ENCODE assay signal across 8 cellular contexts in the genomic region with DNA sequence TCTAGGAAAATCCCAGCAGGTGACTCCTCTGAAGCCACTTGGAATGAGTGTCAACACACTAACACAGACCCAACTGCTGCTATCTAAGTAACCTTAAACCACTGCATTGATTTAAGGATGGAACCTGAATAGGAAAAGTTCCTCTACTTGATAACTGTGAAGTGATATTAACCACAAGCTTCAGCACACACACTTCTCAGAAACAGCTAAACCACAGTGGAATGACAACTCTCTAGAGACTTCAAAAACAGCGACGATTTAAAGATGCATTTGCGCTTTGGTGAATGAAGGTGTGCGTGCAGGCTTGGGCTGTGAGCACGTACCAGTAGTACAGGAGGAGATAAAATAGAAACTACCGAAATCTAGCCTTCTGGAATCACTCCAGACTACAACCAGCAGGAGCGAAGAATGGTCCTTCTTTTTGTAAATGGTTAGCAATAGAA.
DNase-seq lines count a peak whose midpoint lies in the region; ATAC-seq, FAIRE-seq and TF ChIP-seq lines count a peak whose summit lies in the region.

No MANE protein-coding gene starts in this region.

- TF ChIP-seq POLR2A in Raji (IDR thresholded peaks at IDR 0.05; ENCODE audit: insufficient read depth, low read depth, low read length) = peak; percentile 44; the same call in 1 of the 2 replicates

- peak overlapping the region; percentile 95 for H3K4me2 ChIP-seq in keratinocyte (ENCODE audit: control insufficient read depth, extremely low read depth, insufficient read depth, low read depth, low read length)

- peak; percentile 64 for FAIRE-seq in keratinocyte (lab: Jason Lieb, UNC)

- no peaks in the 10 kb centered on the region for H4K20me1 ChIP-seq in keratinocyte (ENCODE audit: control insufficient read depth, extremely low read depth, insufficient read depth, low read length)

- H3K4me1 Mint-ChIP-seq in HFFc6 (ENCODE audit: low read depth) = peaks cover 19% of the 10 kb centered on the region
- H3K4me1 Mint-ChIP-seq in activated naive CD8-positive, alpha-beta T cell treated with anti-CD3 and anti-CD28 coated beads, Interleukin-2, amount 50 U/mL, for 24 hours = peaks cover 48% of the 10 kb centered on the region

- peaks cover 0 to 2% of the 10 kb centered on the region in 2 experiments for H3K36me3 ChIP-seq in keratinocyte (ENCODE audit: control insufficient read depth in 2 of 2, extremely low read depth in 1 of 2, insufficient read depth in 2 of 2, low read length in 2 of 2)

- H3K9me3 ChIP-seq in keratinocyte (ENCODE audit: control insufficient read depth, low read depth, low read length) = no peaks in the 10 kb centered on the region

- H2AFZ ChIP-seq in keratinocyte (ENCODE audit: control insufficient read depth, low read length) = no peak overlapping the region

- DNase-seq in Daoy (ENCODE audit: low read depth) (peak; percentile 21), HFFc6 (peak; percentile 22), keratinocyte (ENCODE audit: low read depth, low spot score) (no peak), NCI-H1417 treated with DMSO at 0.1 percent for 48 hours (lab: John Stamatoyannopoulos, UW) (no peak)
- peak; percentile 42 for DNase-seq in activated naive CD8-positive, alpha-beta T cell treated with anti-CD3 and anti-CD28 coated beads, Interleukin-2, amount 50 U/mL, for 24 hours
- DNase-seq in stimulated activated CD4-positive, alpha-beta T cell treated with anti-CD3 and anti-CD28 coated beads, Interleukin-4, amount 100 ng/mL, for 1 hour = peak; percentile 50

- peak overlapping the region; percentile 79 for H3K9ac ChIP-seq in keratinocyte (ENCODE audit: control insufficient read depth, extremely low read depth, insufficient read depth, low read length)

- H3K36me3 Mint-ChIP-seq in HFFc6 (ENCODE audit: low read depth) = no peaks in the 10 kb centered on the region
- peaks cover 21% of the 10 kb centered on the region for H3K36me3 Mint-ChIP-seq in activated naive CD8-positive, alpha-beta T cell treated with anti-CD3 and anti-CD28 coated beads, Interleukin-2, amount 50 U/mL, for 24 hours (ENCODE audit: low read depth)

- ATAC-seq in activated naive CD8-positive, alpha-beta T cell treated with anti-CD3 and anti-CD28 coated beads, Interleukin-2, amount 50 U/mL, for 24 hours = peak; percentile 55
- no peak for ATAC-seq in GM18868 (IDR thresholded peaks at IDR 0.05; ENCODE audit: unreplicated experiment)

- no peaks in the 10 kb centered on the region for H3K9me1 ChIP-seq in keratinocyte (ENCODE audit: control insufficient read depth, extremely low read depth, insufficient read depth, low read length)

- H3K27ac ChIP-seq in keratinocyte (ENCODE audit: control insufficient read depth, insufficient read depth, low read length) = peak overlapping the region; percentile 68

- peaks cover 4% of the 10 kb centered on the region for H3K79me2 ChIP-seq in keratinocyte (ENCODE audit: control insufficient read depth, insufficient read depth, low read length)

- H3K27ac Mint-ChIP-seq in HFFc6 = peak overlapping the region; percentile 84
- H3K27ac Mint-ChIP-seq in activated naive CD8-positive, alpha-beta T cell treated with anti-CD3 and anti-CD28 coated beads, Interleukin-2, amount 50 U/mL, for 24 hours = peak overlapping the region; percentile 92

- no peaks in the 10 kb centered on the region for H3K9me3 Mint-ChIP-seq in HFFc6
- H3K9me3 Mint-ChIP-seq in activated naive CD8-positive, alpha-beta T cell treated with anti-CD3 and anti-CD28 coated beads, Interleukin-2, amount 50 U/mL, for 24 hours = no peaks in the 10 kb centered on the region

- H3K4me3 ChIP-seq in keratinocyte (ENCODE audit: control insufficient read depth in 2 of 3, extremely low read depth in 1 of 3, insufficient read depth in 2 of 3, low read depth in 1 of 3, low read length in 3 of 3) = peak overlapping the region; percentile 55 to 80 (median 70)

- H3K4me1 ChIP-seq in keratinocyte (ENCODE audit: control insufficient read depth, extremely low read depth, insufficient read depth, low read length) = peaks cover 8% of the 10 kb centered on the region

- dilution Hi-C loops in keratinocyte (cut with MboI; ENCODE audit: extremely low pct_ligation_motif_present, low sequenced_read_pairs) = no loop called here

- no peak for TF ChIP-seq CTCF in HFFc6 (IDR thresholded peaks at IDR 0.05)
- TF ChIP-seq CTCF in keratinocyte (optimal IDR thresholded peaks at IDR 0.05 in 1 of 3, IDR thresholded peaks at IDR 0.05 in 1 of 3, conservative IDR thresholded peaks at IDR 0.05 in 1 of 3; ENCODE audit: extremely low read depth in 1 of 3, insufficient read depth in 2 of 3, low read length in 3 of 3) = no peak

- H3K4me3 Mint-ChIP-seq in HFFc6 = peak overlapping the region; percentile 95
- peak overlapping the region; percentile 88 for H3K4me3 Mint-ChIP-seq in activated naive CD8-positive, alpha-beta T cell treated with anti-CD3 and anti-CD28 coated beads, Interleukin-2, amount 50 U/mL, for 24 hours

- no peaks in the 10 kb centered on the region for H3K27me3 Mint-ChIP-seq in HFFc6 (ENCODE audit: insufficient read depth)
- H3K27me3 Mint-ChIP-seq in activated naive CD8-positive, alpha-beta T cell treated with anti-CD3 and anti-CD28 coated beads, Interleukin-2, amount 50 U/mL, for 24 hours = no peaks in the 10 kb centered on the region

- no peaks in the 10 kb centered on the region for H3K27me3 ChIP-seq in keratinocyte (ENCODE audit: control insufficient read depth, extremely low read depth, insufficient read depth, low read length)

Comparison
In these comparisons a context has a peak if more than half of its experiments do, and no peak if none do; other contexts are left out.
1. DNase-seq: peak in Daoy (single experiment), HFFc6 (single experiment), activated naive CD8-positive, alpha-beta T cell treated with anti-CD3 and anti-CD28 coated beads, Interleukin-2, amount 50 U/mL, for 24 hours (single experiment) and stimulated activated CD4-positive, alpha-beta T cell treated with anti-CD3 and anti-CD28 coated beads, Interleukin-4, amount 100 ng/mL, for 1 hour (single experiment); none in keratinocyte (single experiment) and NCI-H1417 treated with DMSO at 0.1 percent for 48 hours (single experiment).